ENCODE assay signal across 8 cellular contexts in the genomic region with DNA sequence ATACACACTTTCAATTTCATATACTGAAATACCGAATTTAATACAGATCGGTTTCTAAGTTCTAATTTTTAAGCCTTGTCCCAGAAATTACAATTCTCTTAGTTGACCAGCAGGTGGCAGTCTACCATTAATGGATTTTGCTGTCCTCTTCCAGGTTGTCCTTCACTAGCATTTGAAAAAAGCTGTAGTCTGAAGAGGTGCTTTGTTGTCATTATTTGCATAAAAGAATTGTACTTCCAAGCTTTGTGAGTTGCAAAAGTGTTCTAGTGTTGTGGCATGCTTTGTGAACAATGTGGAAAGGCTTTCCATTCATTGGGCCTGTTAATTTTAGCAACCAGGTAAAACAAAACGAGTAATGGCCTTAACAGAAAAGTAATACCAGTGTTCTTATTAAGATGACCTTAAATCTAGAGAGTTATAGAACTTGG.
DNase-seq lines count a peak whose midpoint lies in the region; ATAC-seq and TF ChIP-seq lines count a peak whose summit lies in the region.

No MANE protein-coding gene starts in this region.

- H3K27me3 Mint-ChIP-seq in effector memory CD8-positive, alpha-beta T cell = no peaks in the 10 kb centered on the region
- H3K27me3 Mint-ChIP-seq in nephron (ENCODE audit: low read depth) = no peaks in the 10 kb centered on the region

- no peak overlapping the region for H3K27ac Mint-ChIP-seq in effector memory CD8-positive, alpha-beta T cell
- no peak overlapping the region for H3K27ac Mint-ChIP-seq in nephron

- TF ChIP-seq CTCF in nephron (IDR thresholded peaks at IDR 0.05; ENCODE audit: unreplicated experiment in 3 of 3) = peak; percentile 76 to 91 (median 82)

- ATAC-seq in effector memory CD8-positive, alpha-beta T cell (replicated peaks) = no peak
- ATAC-seq in HG03039 (IDR thresholded peaks at IDR 0.05; ENCODE audit: unreplicated experiment) = no peak

- H3K9me3 Mint-ChIP-seq in effector memory CD8-positive, alpha-beta T cell = no peaks in the 10 kb centered on the region
- H3K9me3 Mint-ChIP-seq in nephron = no peaks in the 10 kb centered on the region

- peaks cover 8% of the 10 kb centered on the region for H3K36me3 Mint-ChIP-seq in effector memory CD8-positive, alpha-beta T cell (ENCODE audit: insufficient read depth)
- H3K36me3 Mint-ChIP-seq in nephron (ENCODE audit: low read depth) = peaks cover 10% of the 10 kb centered on the region

- no peak overlapping the region for H3K4me3 Mint-ChIP-seq in effector memory CD8-positive, alpha-beta T cell
- H3K4me3 Mint-ChIP-seq in nephron = no peak overlapping the region

- no peaks in the 10 kb centered on the region for H3K4me1 Mint-ChIP-seq in effector memory CD8-positive, alpha-beta T cell (ENCODE audit: low read depth in 2 of 2)
- peaks cover 5% of the 10 kb centered on the region for H3K4me1 Mint-ChIP-seq in nephron

- DNase-seq in DMS 273 (lab: John Stamatoyannopoulos, UW; ENCODE audit: unreplicated experiment) (peak; percentile 69), GM19240 (ENCODE audit: insufficient read length, low spot score) (peak; percentile 2), KG1 (lab: John Stamatoyannopoulos, UW) (peak; percentile 3), OCI-M1 (lab: John Stamatoyannopoulos, UW) (peak; percentile 71), T-helper 9 cell (no peak)
- peak; percentile 4 to 8 (median 8) for DNase-seq in effector memory CD8-positive, alpha-beta T cell
